Comparison of ENCODE assay signal across 21 cellular contexts in the genomic region with DNA sequence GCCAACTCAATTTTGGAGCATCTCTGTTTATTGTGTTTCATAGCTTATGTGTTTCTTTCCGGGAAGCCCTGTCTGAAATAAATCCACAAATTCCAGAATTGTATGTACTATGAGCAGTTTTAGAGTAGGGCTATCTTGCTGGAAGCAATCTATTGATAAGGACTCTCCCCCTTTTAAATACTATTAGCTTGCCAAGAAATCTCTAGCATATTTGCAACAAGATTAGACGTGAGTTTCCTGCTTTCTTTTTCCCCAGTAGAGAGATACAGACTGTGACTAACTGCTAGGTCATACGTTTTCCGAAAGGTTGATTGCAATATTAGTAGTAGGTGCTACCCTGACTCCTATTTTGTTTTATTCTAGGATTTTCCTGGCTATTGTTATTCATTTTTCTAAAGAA.
A peak's percentile ranks its signal among the peaks of the same experiment; 100 is the strongest.
DNase-seq lines count a peak whose midpoint lies in the region; ATAC-seq and TF ChIP-seq lines count a peak whose summit lies in the region.
"Had no signal": no experiment of that assay in that cellular context is flagged by ENCODE, and none has a peak within 500 bp of the region (broad histone marks: within the 10 kb centered on the region; RNA-seq: fewer than 3 reads in every experiment).

No MANE protein-coding gene starts in this region.

- H3K4ac ChIP-seq in mesendoderm (ENCODE audit: low read depth, low read length) = no peak overlapping the region

- H4K8ac ChIP-seq in mesendoderm (ENCODE audit: low read depth, low read length) = no peak overlapping the region

- H2BK15ac ChIP-seq in mesendoderm (replicated peaks; ENCODE audit: low read depth) = no peak overlapping the region

- no peaks in the 10 kb centered on the region for H3K9me3 ChIP-seq in RWPE2 (ENCODE audit: severe bottlenecking)
- no peaks in the 10 kb centered on the region for H3K9me3 ChIP-seq in Peyer's patch
- H3K9me3 ChIP-seq in testis = no peaks in the 10 kb centered on the region
- H3K9me3 ChIP-seq: BE2C, SK-N-SH had no signal

- DNase-seq in HT1080 (ENCODE audit: low read depth) (peak; percentile 3), RWPE2 (ENCODE audit: low spot score) (no peak), choroid plexus epithelial cell (ENCODE audit: low read depth) (peak; percentile 31), mesendoderm (peak; percentile 15), Peyer's patch (no peak), testis (no peak)
- DNase-seq in activated CD8-positive, alpha-beta memory T cell treated with anti-CD3 and anti-CD28 coated beads, Interleukin-2, amount 50 U/mL, for 48 hours = no peak
- no peak for DNase-seq in activated naive CD4-positive, alpha-beta T cell treated with anti-CD3 and anti-CD28 coated beads for 36 hours
- DNase-seq: BE2C, DND-41, H7, KG1, NCI-H1694, NCI-H2081, NCI-H2171, NCI-H446 treated with DMSO at 0.1 percent for 48 hours, NCI-H526 treated with DMSO at 0.1 percent for 48 hours, RPMI8226, SIG-M5, SK-N-SH had no signal

- WGBS in mesendoderm (ENCODE audit: extremely low coverage, insufficient coverage, low lambda C conversion rate) = no CpG with 5 or more reads among the region's 4 CpGs
- 42 to 68% methylated on average over 4 of the region's 4 CpGs for WGBS in testis, 2 donors

- H3K36me3 Mint-ChIP-seq in activated naive CD4-positive, alpha-beta T cell treated with anti-CD3 and anti-CD28 coated beads for 36 hours (ENCODE audit: low read depth) = no peaks in the 10 kb centered on the region

- TF ChIP-seq POLR2A in Peyer's patch (IDR thresholded peaks at IDR 0.05) (no peak), testis (IDR thresholded peaks at IDR 0.05) (no peak)

- no peaks in the 10 kb centered on the region for H3K4me1 Mint-ChIP-seq in activated naive CD4-positive, alpha-beta T cell treated with anti-CD3 and anti-CD28 coated beads for 36 hours (ENCODE audit: low read depth)

- H3K27ac Mint-ChIP-seq in activated naive CD4-positive, alpha-beta T cell treated with anti-CD3 and anti-CD28 coated beads for 36 hours = no peak overlapping the region

- H3K4me3 Mint-ChIP-seq in activated naive CD4-positive, alpha-beta T cell treated with anti-CD3 and anti-CD28 coated beads for 36 hours = no peak overlapping the region

- no peak overlapping the region for H3K4me2 ChIP-seq in mesendoderm (ENCODE audit: low read length)
- H3K4me2 ChIP-seq: SK-N-SH had no signal

- no peak overlapping the region for H3K9ac ChIP-seq in mesendoderm (ENCODE audit: low read length)
- H3K9ac ChIP-seq: SK-N-SH had no signal

- no peak overlapping the region for H2BK120ac ChIP-seq in mesendoderm (ENCODE audit: low read depth, low read length)

- no peaks in the 10 kb centered on the region for H3K27me3 Mint-ChIP-seq in activated naive CD4-positive, alpha-beta T cell treated with anti-CD3 and anti-CD28 coated beads for 36 hours (ENCODE audit: low read depth)

- TF ChIP-seq CTCF in RWPE2 (IDR thresholded peaks at IDR 0.05; ENCODE audit: poor library complexity, severe bottlenecking) = no peak
- TF ChIP-seq CTCF in choroid plexus epithelial cell (conservative IDR thresholded peaks at IDR 0.05; ENCODE audit: low read depth, low read length) = no peak
- no peak for TF ChIP-seq CTCF in Peyer's patch (IDR thresholded peaks at IDR 0.05)
- TF ChIP-seq CTCF in testis (IDR thresholded peaks at IDR 0.05) = no peak

- H3K4me1 ChIP-seq in RWPE2 (ENCODE audit: insufficient read depth, poor library complexity, severe bottlenecking) (peaks cover 10% of the 10 kb centered on the region), mesendoderm (ENCODE audit: control insufficient read depth, low read depth, low read length) (no peaks in the 10 kb centered on the region), Peyer's patch (no peaks in the 10 kb centered on the region), testis (no peaks in the 10 kb centered on the region)
- H3K4me1 ChIP-seq: BE2C had no signal

- H3K4me3 ChIP-seq in RWPE2 (ENCODE audit: severe bottlenecking) (no peak overlapping the region), choroid plexus epithelial cell (ENCODE audit: low read depth, low read length) (no peak overlapping the region), mesendoderm (ENCODE audit: low read length) (no peak overlapping the region), Peyer's patch (no peak overlapping the region), testis (no peak overlapping the region)
- H3K4me3 ChIP-seq: GM12878 had no signal

- H3K23ac ChIP-seq in mesendoderm (ENCODE audit: low read length) = no peak overlapping the region

- peaks cover 3% of the 10 kb centered on the region for H3K9me3 Mint-ChIP-seq in activated naive CD4-positive, alpha-beta T cell treated with anti-CD3 and anti-CD28 coated beads for 36 hours

- H3K27me3 ChIP-seq in RWPE2 (ENCODE audit: insufficient read depth, poor library complexity, severe bottlenecking) (no peaks in the 10 kb centered on the region), mesendoderm (ENCODE audit: insufficient read depth, low read length, poor library complexity) (no peaks in the 10 kb centered on the region), Peyer's patch (no peaks in the 10 kb centered on the region), testis (no peaks in the 10 kb centered on the region)
- H3K27me3 ChIP-seq: BE2C had no signal

- H3K56ac ChIP-seq in mesendoderm (ENCODE audit: low read length) = no peak overlapping the region

- no peaks in the 10 kb centered on the region for H3K79me2 ChIP-seq in mesendoderm (ENCODE audit: control insufficient read depth, insufficient read depth, low read length)

- CTCF ChIA-PET in activated naive CD4-positive, alpha-beta T cell treated with anti-CD3 and anti-CD28 coated beads for 36 hours (lab: Charles Lee) = no interaction called here

- H3K27ac ChIP-seq in RWPE2 (ENCODE audit: poor library complexity, severe bottlenecking) (no peak overlapping the region), mesendoderm (ENCODE audit: low read depth, low read length) (no peak overlapping the region), Peyer's patch (no peak overlapping the region), testis (no peak overlapping the region)

- H2AK5ac ChIP-seq in mesendoderm (ENCODE audit: low read length) = no peak overlapping the region

- no peaks in the 10 kb centered on the region for H3K36me3 ChIP-seq in RWPE2 (ENCODE audit: low read depth)
- no peaks in the 10 kb centered on the region for H3K36me3 ChIP-seq in mesendoderm (ENCODE audit: control insufficient read depth, insufficient read depth, low read length)
- no peaks in the 10 kb centered on the region for H3K36me3 ChIP-seq in Peyer's patch
- H3K36me3 ChIP-seq in testis (ENCODE audit: low read depth, missing control alignments) = no peaks in the 10 kb centered on the region
- H3K36me3 ChIP-seq: BE2C had no signal

- ATAC-seq in RWPE2 (ENCODE audit: low read depth) = peak; percentile 85
- ATAC-seq: GM12878 had no signal

- no peaks in the 10 kb centered on the region for H3K79me1 ChIP-seq in mesendoderm (ENCODE audit: low read length)

- no peak overlapping the region for H4K5ac ChIP-seq in mesendoderm (ENCODE audit: low read length)

- no peak overlapping the region for H3K18ac ChIP-seq in mesendoderm (ENCODE audit: low read length)

- intact Hi-C loops in testis (cut with DNase I; ENCODE audit: low total_unique reads) = no loop called here
- intact Hi-C loops in activated naive CD4-positive, alpha-beta T cell treated with anti-CD3 and anti-CD28 coated beads for 36 hours (cut with micrococcal nuclease) = no loop called here

- no peak overlapping the region for H2BK5ac ChIP-seq in mesendoderm (ENCODE audit: low read length)

Comparison
In these comparisons a context has a peak if more than half of its experiments do, and no peak if none do; other contexts are left out.
1. DNase-seq: peak in HT1080 (single experiment), choroid plexus epithelial cell (single experiment) and mesendoderm (single experiment); none in RWPE2 (single experiment), activated CD8-positive, alpha-beta memory T cell treated with anti-CD3 and anti-CD28 coated beads, Interleukin-2, amount 50 U/mL, for 48 hours (single experiment), Peyer's patch (0 of 3), testis (single experiment) and activated naive CD4-positive, alpha-beta T cell treated with anti-CD3 and anti-CD28 coated beads for 36 hours (single experiment).